1 cellular context compared by ENCODE assay signal in genomic region chr12:97946701-97947100, GRCh38.
TF ChIP-seq lines count a peak whose summit lies in the region.

No MANE protein-coding gene starts in this region.

TF ChIP-seq in GM23338, 12 proteins besides CTCF, POLR2A, EP300 and RAD21 (continued from another document):
- TF ChIP-seq REST (IDR thresholded peaks at IDR 0.05; ENCODE audit: unreplicated experiment) (no peak), ZNF462 (CRISPR knock-in tag; IDR thresholded peaks at IDR 0.05) (no peak), ZNF114 (CRISPR knock-in tag; IDR thresholded peaks at IDR 0.05) (no peak), ZNF331 (CRISPR knock-in tag; IDR thresholded peaks at IDR 0.05; ENCODE audit: low read depth) (no peak), POLR2AphosphoS5 (IDR thresholded peaks at IDR 0.05; ENCODE audit: low read depth) (no peak), EZH2 (IDR thresholded peaks at IDR 0.05; ENCODE audit: low read depth, unreplicated experiment) (no peak), NANOG (IDR thresholded peaks at IDR 0.05; ENCODE audit: borderline replicate concordance) (no peak), STAT1 (IDR thresholded peaks at IDR 0.05; ENCODE audit: unreplicated experiment) (no peak), JUNB (IDR thresholded peaks at IDR 0.05; ENCODE audit: unreplicated experiment) (no peak), ETS1 (IDR thresholded peaks at IDR 0.05) (no peak), CREB1 (CRISPR knock-in tag; IDR thresholded peaks at IDR 0.05; ENCODE audit: low read depth) (no peak)
